22 cellular contexts compared by ENCODE assay signal in the genomic region with DNA sequence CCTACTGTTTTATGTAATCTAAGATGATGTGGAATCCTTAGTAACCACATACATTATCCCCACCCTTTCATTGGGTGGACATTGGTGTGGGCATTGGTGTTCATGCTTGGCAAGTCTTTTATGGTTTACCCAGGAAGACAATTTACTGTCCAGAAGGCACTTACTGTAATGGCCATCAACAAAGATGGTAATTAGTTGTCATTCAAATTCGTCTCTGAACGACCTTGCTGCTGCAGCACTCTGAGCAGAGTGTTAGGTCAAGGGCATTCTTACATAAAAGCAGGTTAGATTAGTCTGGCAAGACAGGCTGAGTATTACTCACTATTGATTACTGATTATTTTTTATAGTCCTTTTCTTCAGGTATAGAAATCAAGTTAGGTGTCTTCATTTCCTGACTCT.
"Had no signal": no experiment of that assay in that cellular context is flagged by ENCODE, and none has a peak within 500 bp of the region (broad histone marks: within the 10 kb centered on the region; RNA-seq: fewer than 3 reads in every experiment).

No MANE protein-coding gene starts in this region.

- DNase-seq: cortex of kidney; effector memory CD8-positive, alpha-beta T cell; erythroblast; esophagus squamous epithelium; foreskin melanocyte; glutamatergic neuron; heart right ventricle; hippocampal formation; left ventricle myocardium superior; lower lobe of right lung; naive thymus-derived CD8-positive, alpha-beta T cell; nephron progenitor cell; nucleus accumbens; sigmoid colon; stimulated activated CD4-positive, alpha-beta T cell treated with anti-CD3 and anti-CD28 coated beads, Interleukin-2, amount 100 ng/mL, for 24 hours; stimulated activated CD4-positive, alpha-beta T cell treated with anti-CD3 and anti-CD28 coated beads, Interleukin-4, amount 100 ng/mL, for 24 hours; stimulated activated naive CD8-positive, alpha-beta T cell treated with anti-CD3 and anti-CD28 coated beads, Interleukin-15, Interleukin-2, amounts not matched to agents 100 U/mL and 50 U/mL, for 24 hours; substantia nigra; testis; tibial artery had no signal

- H3K4me1 ChIP-seq: esophagus squamous epithelium, heart right ventricle, lower lobe of right lung, prostate gland, right atrium auricular region, sigmoid colon, testis, tibial artery had no signal

- H3K27ac ChIP-seq: esophagus squamous epithelium, heart right ventricle, lower lobe of right lung, prostate gland, right atrium auricular region, sigmoid colon, testis, tibial artery had no signal

- H3K27me3 ChIP-seq: right atrium auricular region, sigmoid colon, testis, tibial artery had no signal

- H3K9me3 ChIP-seq: esophagus squamous epithelium, heart right ventricle, lower lobe of right lung, prostate gland, right atrium auricular region, sigmoid colon, testis, tibial artery had no signal

- H3K36me3 ChIP-seq: esophagus squamous epithelium, heart right ventricle, lower lobe of right lung, prostate gland, right atrium auricular region, sigmoid colon, tibial artery had no signal

- H3K4me3 ChIP-seq: esophagus squamous epithelium, heart right ventricle, lower lobe of right lung, prostate gland, right atrium auricular region, sigmoid colon, testis, tibial artery had no signal
